In the genomic region with DNA sequence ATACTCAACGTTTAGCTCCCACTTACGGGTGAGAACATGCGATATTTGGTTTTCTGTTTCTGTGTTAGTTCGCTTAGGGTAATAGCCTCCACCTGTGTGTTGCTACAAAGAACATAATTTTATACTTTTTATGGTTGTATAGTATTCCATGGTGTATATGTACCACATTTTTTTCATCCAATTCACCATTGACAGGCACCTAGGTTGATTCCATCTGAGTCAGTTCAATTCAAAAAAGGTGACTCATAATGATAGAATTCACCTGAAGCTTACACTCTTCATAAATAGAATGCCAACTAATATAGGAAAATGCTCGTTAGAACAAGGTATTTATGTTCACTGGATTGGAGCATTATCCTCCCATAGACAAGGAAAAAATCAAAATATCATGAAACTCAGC, we compare ENCODE assay signal across 29 cellular contexts. TPM values are rescaled to one million over a fixed set of nuclear protein-coding genes. Genes with fewer than 3 reads are reported as not detected.
"Had no signal": no experiment of that assay in that cellular context is flagged by ENCODE, and none has a peak within 500 bp of the region (broad histone marks: within the 10 kb centered on the region; RNA-seq: fewer than 3 reads in every experiment).

No MANE protein-coding gene starts in this region.

- H3K79me2 ChIP-seq: parathyroid adenoma had no signal

- H3K4me1 ChIP-seq: neural progenitor cell, parathyroid adenoma, psoas muscle, right lobe of liver, suprapubic skin, testis, transverse colon had no signal

- H3K9me3 ChIP-seq: ovary, psoas muscle, right lobe of liver, sigmoid colon, suprapubic skin, testis, tibial artery, transverse colon, upper lobe of right lung, uterus had no signal

- H3K27ac ChIP-seq: neural progenitor cell, ovary, parathyroid adenoma, psoas muscle, right lobe of liver, suprapubic skin, testis, transverse colon, upper lobe of right lung, uterus had no signal

- H3K9me3 Mint-ChIP-seq: neural progenitor cell, type B pancreatic cell had no signal

- H3K27ac Mint-ChIP-seq: natural killer cell; nephron; neural progenitor cell; progenitor cell of endocrine pancreas; stimulated activated memory B cell treated with anti-CD40 and anti-IgM and Interleukin-4, amounts not matched to agents 10 μg/mL and 1 μg/mL and 100 μg/mL, for 72 hours; stimulated activated naive CD8-positive, alpha-beta T cell treated with anti-CD3 and anti-CD28 coated beads, Interleukin-15, amount 100 ng/mL, for 72 hours; type B pancreatic cell had no signal

- H3K9ac ChIP-seq: neural progenitor cell, parathyroid adenoma had no signal

- H3K27me3 Mint-ChIP-seq: progenitor cell of endocrine pancreas, type B pancreatic cell had no signal

- H3K4me3 ChIP-seq: neural progenitor cell, ovary, psoas muscle, right lobe of liver, sigmoid colon, suprapubic skin, testis, tibial artery, transverse colon, upper lobe of right lung, uterus had no signal

- H3K36me3 ChIP-seq: neural progenitor cell, ovary, right lobe of liver, sigmoid colon, suprapubic skin, tibial artery, transverse colon, upper lobe of right lung, uterus had no signal

- H3K4me1 Mint-ChIP-seq: natural killer cell; neural progenitor cell; stimulated activated memory B cell treated with anti-CD40 and anti-IgM and Interleukin-4, amounts not matched to agents 10 μg/mL and 1 μg/mL and 100 μg/mL, for 72 hours; stimulated activated naive CD8-positive, alpha-beta T cell treated with anti-CD3 and anti-CD28 coated beads, Interleukin-15, amount 100 ng/mL, for 72 hours had no signal

- H3K27me3 ChIP-seq: neural progenitor cell, ovary, right lobe of liver, sigmoid colon, suprapubic skin, testis, tibial artery, transverse colon, upper lobe of right lung, uterus had no signal

- FAIRE-seq: small intestine had no signal

- ATAC-seq: natural killer cell; psoas muscle; right cardiac atrium; right lobe of liver; stimulated activated memory B cell treated with anti-CD40 and anti-IgM and Interleukin-4, amounts not matched to agents 10 μg/mL and 1 μg/mL and 100 μg/mL, for 72 hours; stimulated activated naive CD8-positive, alpha-beta T cell treated with anti-CD3 and anti-CD28 coated beads, Interleukin-15, amount 100 ng/mL, for 72 hours; stimulated activated naive CD8-positive, alpha-beta T cell treated with anti-CD3 and anti-CD28 coated beads, Interleukin-15, Interleukin-2, amounts not matched to agents 100 U/mL and 50 U/mL, for 24 hours; upper lobe of right lung had no signal

- H3K4me3 Mint-ChIP-seq: natural killer cell; nephron; neural progenitor cell; stimulated activated memory B cell treated with anti-CD40 and anti-IgM and Interleukin-4, amounts not matched to agents 10 μg/mL and 1 μg/mL and 100 μg/mL, for 72 hours; stimulated activated naive CD8-positive, alpha-beta T cell treated with anti-CD3 and anti-CD28 coated beads, Interleukin-15, amount 100 ng/mL, for 72 hours; type B pancreatic cell had no signal

- H3K4me2 ChIP-seq: neural progenitor cell had no signal

- DNase-seq: natural killer cell; occipital lobe; ovary; posterior cingulate gyrus; psoas muscle; right cardiac atrium; right lobe of liver; sigmoid colon; small intestine; stimulated activated CD4-positive, alpha-beta T cell treated with anti-CD3 and anti-CD28 coated beads, Interleukin-15, amount 100 ng/mL, for 24 hours; stimulated activated CD4-positive, alpha-beta T cell treated with anti-CD3 and anti-CD28 coated beads, Interleukin-2, amount 100 ng/mL, for 24 hours; stimulated activated CD4-positive, alpha-beta T cell treated with anti-CD3 and anti-CD28 coated beads, Interleukin-2, amount 100 ng/mL, for 48 hours; stimulated activated CD4-positive, alpha-beta T cell treated with anti-CD3 and anti-CD28 coated beads, Interleukin-4, amount 100 ng/mL, for 24 hours; stimulated activated naive CD4-positive, alpha-beta T cell; stimulated activated naive CD8-positive, alpha-beta T cell treated with anti-CD3 and anti-CD28 coated beads, Interleukin-15, amount 100 ng/mL, for 72 hours; stimulated activated naive CD8-positive, alpha-beta T cell treated with anti-CD3 and anti-CD28 coated beads, Interleukin-15, Interleukin-2, amounts not matched to agents 100 U/mL and 50 U/mL, for 24 hours; substantia nigra; testis; tibial artery; transverse colon; upper lobe of right lung; uterus had no signal

- H2AFZ ChIP-seq: neural progenitor cell, parathyroid adenoma had no signal

- H3K36me3 Mint-ChIP-seq: natural killer cell; neural progenitor cell; stimulated activated memory B cell treated with anti-CD40 and anti-IgM and Interleukin-4, amounts not matched to agents 10 μg/mL and 1 μg/mL and 100 μg/mL, for 72 hours; type B pancreatic cell had no signal

RNA-seq across cellular contexts. Expression of gene RGS4, which starts 38.5 kb away (rescaled TPM):
- total RNA-seq: natural killer cell, suprapubic skin had no signal
